Comparison of ENCODE assay signal across 8 cellular contexts in the genomic region with DNA sequence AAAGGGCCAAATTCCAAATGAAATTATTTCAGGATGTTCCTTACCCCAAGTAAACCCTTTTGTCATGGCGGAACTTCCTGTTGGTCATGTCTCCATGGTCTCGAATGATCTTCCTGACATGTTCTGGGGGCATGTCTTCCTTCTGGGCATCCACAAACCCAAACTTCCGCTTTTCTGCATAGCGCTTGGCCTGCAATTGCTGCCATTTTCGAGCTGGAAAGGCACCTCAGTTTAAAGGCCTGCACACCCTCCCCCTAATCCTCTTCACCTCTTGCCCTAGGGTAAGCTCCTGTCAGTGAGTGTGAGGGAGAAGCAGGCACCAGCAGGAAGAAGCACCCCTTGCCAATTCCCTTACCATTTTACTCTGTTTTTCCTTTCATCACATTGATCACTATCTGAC. TPM values are rescaled to one million over a fixed set of nuclear protein-coding genes. Genes with fewer than 3 reads are reported as not detected.
DNase-seq lines count a peak whose midpoint lies in the region; ATAC-seq, FAIRE-seq and TF ChIP-seq lines count a peak whose summit lies in the region.

No MANE protein-coding gene starts in this region.

- ATAC-seq in stimulated activated naive CD8-positive, alpha-beta T cell treated with anti-CD3 and anti-CD28 coated beads, Interleukin-15, Interleukin-2, amounts not matched to agents 100 U/mL and 50 U/mL, for 24 hours = no peak

- H3K27me3 Mint-ChIP-seq in stimulated activated naive CD8-positive, alpha-beta T cell treated with anti-CD3 and anti-CD28 coated beads, Interleukin-15, Interleukin-2, amounts not matched to agents 100 ng/mL and 50 ng/mL, for 24 hours = no peaks in the 10 kb centered on the region
- H3K27me3 Mint-ChIP-seq in astrocyte (ENCODE audit: low read depth, unreplicated experiment) = no peaks in the 10 kb centered on the region

- H2BK15ac ChIP-seq in mesenchymal stem cell (ENCODE audit: low read depth, poor library complexity, severe bottlenecking) = no peak overlapping the region

- no peak overlapping the region for H3K4ac ChIP-seq in mesenchymal stem cell (ENCODE audit: low read depth in 1 of 2, low read length in 2 of 2)

- H3K27ac Mint-ChIP-seq in stimulated activated naive CD8-positive, alpha-beta T cell treated with anti-CD3 and anti-CD28 coated beads, Interleukin-15, Interleukin-2, amounts not matched to agents 100 ng/mL and 50 ng/mL, for 24 hours = peak overlapping the region; percentile 99
- peak overlapping the region; percentile 98 for H3K27ac Mint-ChIP-seq in astrocyte (ENCODE audit: unreplicated experiment)

- DNase-seq in stimulated activated naive CD8-positive, alpha-beta T cell treated with anti-CD3 and anti-CD28 coated beads, Interleukin-15, Interleukin-2, amounts not matched to agents 100 U/mL and 50 U/mL, for 24 hours = no peak
- DNase-seq in astrocyte (ENCODE audit: low read depth) = no peak
- DNase-seq in mesenchymal stem cell = no peak
- no peak for DNase-seq in superior temporal gyrus (ENCODE audit: extremely low spot score)
- no peak for DNase-seq in RKO (ENCODE audit: low spot score)
- no peak for DNase-seq in NCI-H1694 (lab: John Stamatoyannopoulos, UW)
- DNase-seq in DMS53 (lab: John Stamatoyannopoulos, UW) = no peak

- H2BK12ac ChIP-seq in mesenchymal stem cell (ENCODE audit: low read length in 2 of 2) = no peak overlapping the region

- no peak overlapping the region for H2AFZ ChIP-seq in astrocyte (ENCODE audit: low read depth, low read length)
- no peak overlapping the region for H2AFZ ChIP-seq in mesenchymal stem cell (ENCODE audit: low read depth, low read length)

- H3K79me2 ChIP-seq in astrocyte (ENCODE audit: insufficient read depth, low read length) = peaks cover 55% of the 10 kb centered on the region

- WGBS in mesenchymal stem cell = 95% methylated on average over 5 of the region's 5 CpGs

- H3K9me3 ChIP-seq in astrocyte (ENCODE audit: insufficient read depth, low read depth, low read length) (no peaks in the 10 kb centered on the region), mesenchymal stem cell (ENCODE audit: control insufficient read depth, low read length) (no peaks in the 10 kb centered on the region)

- H4K20me1 ChIP-seq in astrocyte (ENCODE audit: insufficient read depth, low read length) = peaks cover 58% of the 10 kb centered on the region

- peaks cover 42% of the 10 kb centered on the region for H3K36me3 ChIP-seq in astrocyte (ENCODE audit: insufficient read depth, low read length)
- peaks cover 40 to 48% of the 10 kb centered on the region in 2 experiments for H3K36me3 ChIP-seq in mesenchymal stem cell (ENCODE audit: control insufficient read depth in 1 of 2, insufficient read depth in 2 of 2, low read depth in 1 of 2, low read length in 2 of 2)

- no peak for TF ChIP-seq CTCF in astrocyte (IDR thresholded peaks at IDR 0.05; ENCODE audit: insufficient read depth, low read depth, low read length)

- no peak overlapping the region for H3K14ac ChIP-seq in mesenchymal stem cell (ENCODE audit: low read length in 2 of 2)

- H4K8ac ChIP-seq in mesenchymal stem cell (ENCODE audit: low read length) = no peak overlapping the region

- H3K27me3 ChIP-seq in astrocyte (ENCODE audit: insufficient read depth, low read length) (no peaks in the 10 kb centered on the region), mesenchymal stem cell (ENCODE audit: control insufficient read depth in 1 of 2, insufficient read depth in 1 of 2, low read length in 2 of 2) (no peaks in the 10 kb centered on the region)

- H3K9me3 Mint-ChIP-seq in stimulated activated naive CD8-positive, alpha-beta T cell treated with anti-CD3 and anti-CD28 coated beads, Interleukin-15, Interleukin-2, amounts not matched to agents 100 ng/mL and 50 ng/mL, for 24 hours = no peaks in the 10 kb centered on the region
- no peaks in the 10 kb centered on the region for H3K9me3 Mint-ChIP-seq in astrocyte (ENCODE audit: unreplicated experiment)

- no peak for FAIRE-seq in astrocyte (lab: Jason Lieb, UNC)

- H3K36me3 Mint-ChIP-seq in stimulated activated naive CD8-positive, alpha-beta T cell treated with anti-CD3 and anti-CD28 coated beads, Interleukin-15, Interleukin-2, amounts not matched to agents 100 ng/mL and 50 ng/mL, for 24 hours (ENCODE audit: low read depth) = peaks cover 58% of the 10 kb centered on the region
- H3K36me3 Mint-ChIP-seq in astrocyte (ENCODE audit: low read depth, unreplicated experiment) = peaks cover 24% of the 10 kb centered on the region

- H2AK5ac ChIP-seq in mesenchymal stem cell (ENCODE audit: low read length, severe bottlenecking) = no peak overlapping the region

- peaks cover 30% of the 10 kb centered on the region for H3K79me1 ChIP-seq in mesenchymal stem cell (replicated peaks; ENCODE audit: low read length, poor library complexity, severe bottlenecking)

- no peak overlapping the region for H4K91ac ChIP-seq in mesenchymal stem cell (ENCODE audit: low read length)

- peak overlapping the region; percentile 98 for H3K4me3 Mint-ChIP-seq in stimulated activated naive CD8-positive, alpha-beta T cell treated with anti-CD3 and anti-CD28 coated beads, Interleukin-15, Interleukin-2, amounts not matched to agents 100 ng/mL and 50 ng/mL, for 24 hours
- H3K4me3 Mint-ChIP-seq in astrocyte (ENCODE audit: unreplicated experiment) = peak overlapping the region; percentile 98

- H2BK120ac ChIP-seq in mesenchymal stem cell (ENCODE audit: low read depth, low read length) = no peak overlapping the region

- no peak overlapping the region for H3K18ac ChIP-seq in mesenchymal stem cell (ENCODE audit: low read depth in 1 of 2, low read length in 2 of 2)

- H3K27ac ChIP-seq in astrocyte (ENCODE audit: low read depth, low read length) (no peak overlapping the region), mesenchymal stem cell (ENCODE audit: low read length, poor library complexity, severe bottlenecking) (no peak overlapping the region)

- H3K23ac ChIP-seq in mesenchymal stem cell (ENCODE audit: low read length in 2 of 2) = no peak overlapping the region

- no peak overlapping the region for H2BK5ac ChIP-seq in mesenchymal stem cell (ENCODE audit: low read depth, low read length, poor library complexity, severe bottlenecking)

- H3K4me3 ChIP-seq in astrocyte (ENCODE audit: insufficient read depth, low read depth, low read length) = peak overlapping the region; percentile 79
- H3K4me3 ChIP-seq in mesenchymal stem cell (ENCODE audit: insufficient read depth in 1 of 2, low read depth in 1 of 2, low read length in 2 of 2) = peak overlapping the region in 1 of 2 experiments; percentile 82

- H3K9ac ChIP-seq in astrocyte (ENCODE audit: low read length) = peak overlapping the region; percentile 90
- peak overlapping the region; percentile 96 for H3K9ac ChIP-seq in mesenchymal stem cell (ENCODE audit: low read length)

- H3K4me1 ChIP-seq in astrocyte (ENCODE audit: insufficient read depth, low read length) (peaks cover 6% of the 10 kb centered on the region), mesenchymal stem cell (ENCODE audit: control insufficient read depth, insufficient read depth, low read depth, low read length) (peaks cover 8% of the 10 kb centered on the region)

- peaks cover 49% of the 10 kb centered on the region for H3K4me1 Mint-ChIP-seq in stimulated activated naive CD8-positive, alpha-beta T cell treated with anti-CD3 and anti-CD28 coated beads, Interleukin-15, Interleukin-2, amounts not matched to agents 100 ng/mL and 50 ng/mL, for 24 hours (ENCODE audit: low read depth)
- peaks cover 20% of the 10 kb centered on the region for H3K4me1 Mint-ChIP-seq in astrocyte (ENCODE audit: low read depth, unreplicated experiment)

- peak overlapping the region; percentile 85 for H3K4me2 ChIP-seq in astrocyte (ENCODE audit: low read length)
- H3K4me2 ChIP-seq in mesenchymal stem cell (ENCODE audit: low read length, poor library complexity, severe bottlenecking) = peak overlapping the region; percentile 49

RNA-seq across cellular contexts. Expression of gene PRPF8, which starts 1.2 kb away (rescaled TPM):
- total RNA-seq in astrocyte = 202 TPM in 2 replicates
- polyA plus RNA-seq in mesenchymal stem cell (2013, experiment 1 of 2) = 89.1 TPM
- 80.8 TPM for polyA plus RNA-seq in mesenchymal stem cell (2013, experiment 2 of 2)

RNA-seq across cellular contexts. Expression of gene TLCD2, which starts 26.7 kb away (rescaled TPM):
- 5.9 and 6.0 TPM in 2 replicates for total RNA-seq in astrocyte
- 5.7 TPM for polyA plus RNA-seq in mesenchymal stem cell (2013, experiment 1 of 2)
- 5.4 TPM for polyA plus RNA-seq in mesenchymal stem cell (2013, experiment 2 of 2)

RNA-seq across cellular contexts. Expression of gene RILP, which starts 33.8 kb away (rescaled TPM):
- 7.5 and 7.8 TPM in 2 replicates for total RNA-seq in astrocyte
- 10.4 TPM for polyA plus RNA-seq in mesenchymal stem cell (2013, experiment 1 of 2)
- polyA plus RNA-seq in mesenchymal stem cell (2013, experiment 2 of 2) = 10.6 TPM

RNA-seq across cellular contexts. Expression of gene SCARF1, which starts 38.0 kb away (rescaled TPM):
- total RNA-seq in astrocyte = 2.9 and 3.9 TPM in 2 replicates
- 3.0 TPM for polyA plus RNA-seq in mesenchymal stem cell (2013, experiment 1 of 2)
- polyA plus RNA-seq in mesenchymal stem cell (2013, experiment 2 of 2) = 3.3 TPM

RNA-seq across cellular contexts. Expression of gene WDR81, which starts 41.0 kb away (rescaled TPM):
- 12.3 and 13.9 TPM in 2 replicates for total RNA-seq in astrocyte
- polyA plus RNA-seq in mesenchymal stem cell (2013, experiment 1 of 2) = 15.3 TPM
- 15.6 TPM for polyA plus RNA-seq in mesenchymal stem cell (2013, experiment 2 of 2)
